In the genomic region with DNA sequence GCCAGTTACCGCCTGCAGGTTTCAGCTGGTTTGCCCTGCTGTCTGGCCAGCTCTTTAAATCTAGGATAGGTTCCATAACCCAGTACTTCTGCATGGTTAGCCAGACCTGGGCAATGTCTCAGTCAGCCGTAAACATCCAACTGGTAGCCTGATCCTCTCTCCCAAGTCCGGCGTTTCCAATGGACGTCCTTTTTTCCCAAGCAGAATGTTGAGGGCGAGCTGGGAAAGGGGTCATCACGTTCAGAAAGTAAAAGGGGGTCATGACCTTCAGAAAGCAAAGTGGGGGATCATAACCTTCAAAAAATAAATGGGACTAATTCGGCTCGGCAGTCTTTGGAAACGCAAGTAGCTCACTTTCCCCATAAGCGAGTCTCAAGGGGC, we compare ENCODE assay signal across 1 cellular context.
A peak's percentile ranks its signal among the peaks of the same experiment; 100 is the strongest.
TF ChIP-seq lines count a peak whose summit lies in the region.

No MANE protein-coding gene starts in this region.

TF ChIP-seq in GM12878, 131 proteins besides CTCF, POLR2A, EP300 and RAD21:
- TF ChIP-seq, protein P1, sequence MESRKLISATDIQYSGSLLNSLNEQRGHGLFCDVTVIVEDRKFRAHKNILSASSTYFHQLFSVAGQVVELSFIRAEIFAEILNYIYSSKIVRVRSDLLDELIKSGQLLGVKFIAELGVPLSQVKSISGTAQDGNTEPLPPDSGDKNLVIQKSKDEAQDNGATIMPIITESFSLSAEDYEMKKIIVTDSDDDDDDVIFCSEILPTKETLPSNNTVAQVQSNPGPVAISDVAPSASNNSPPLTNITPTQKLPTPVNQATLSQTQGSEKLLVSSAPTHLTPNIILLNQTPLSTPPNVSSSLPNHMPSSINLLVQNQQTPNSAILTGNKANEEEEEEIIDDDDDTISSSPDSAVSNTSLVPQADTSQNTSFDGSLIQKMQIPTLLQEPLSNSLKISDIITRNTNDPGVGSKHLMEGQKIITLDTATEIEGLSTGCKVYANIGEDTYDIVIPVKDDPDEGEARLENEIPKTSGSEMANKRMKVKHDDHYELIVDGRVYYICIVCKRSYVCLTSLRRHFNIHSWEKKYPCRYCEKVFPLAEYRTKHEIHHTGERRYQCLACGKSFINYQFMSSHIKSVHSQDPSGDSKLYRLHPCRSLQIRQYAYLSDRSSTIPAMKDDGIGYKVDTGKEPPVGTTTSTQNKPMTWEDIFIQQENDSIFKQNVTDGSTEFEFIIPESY (IDR thresholded peaks at IDR 0.05): no peak
- TF ChIP-seq, protein P2, sequence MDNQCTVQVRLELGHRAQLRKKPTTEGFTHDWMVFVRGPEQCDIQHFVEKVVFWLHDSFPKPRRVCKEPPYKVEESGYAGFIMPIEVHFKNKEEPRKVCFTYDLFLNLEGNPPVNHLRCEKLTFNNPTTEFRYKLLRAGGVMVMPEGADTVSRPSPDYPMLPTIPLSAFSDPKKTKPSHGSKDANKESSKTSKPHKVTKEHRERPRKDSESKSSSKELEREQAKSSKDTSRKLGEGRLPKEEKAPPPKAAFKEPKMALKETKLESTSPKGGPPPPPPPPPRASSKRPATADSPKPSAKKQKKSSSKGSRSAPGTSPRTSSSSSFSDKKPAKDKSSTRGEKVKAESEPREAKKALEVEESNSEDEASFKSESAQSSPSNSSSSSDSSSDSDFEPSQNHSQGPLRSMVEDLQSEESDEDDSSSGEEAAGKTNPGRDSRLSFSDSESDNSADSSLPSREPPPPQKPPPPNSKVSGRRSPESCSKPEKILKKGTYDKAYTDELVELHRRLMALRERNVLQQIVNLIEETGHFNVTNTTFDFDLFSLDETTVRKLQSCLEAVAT (IDR thresholded peaks at IDR 0.05): 0 out of 2 replicates have a peak, but pooled peaks have one; percentile 20
